Comparison of ENCODE assay signal across 1 cellular context in the genomic region with DNA sequence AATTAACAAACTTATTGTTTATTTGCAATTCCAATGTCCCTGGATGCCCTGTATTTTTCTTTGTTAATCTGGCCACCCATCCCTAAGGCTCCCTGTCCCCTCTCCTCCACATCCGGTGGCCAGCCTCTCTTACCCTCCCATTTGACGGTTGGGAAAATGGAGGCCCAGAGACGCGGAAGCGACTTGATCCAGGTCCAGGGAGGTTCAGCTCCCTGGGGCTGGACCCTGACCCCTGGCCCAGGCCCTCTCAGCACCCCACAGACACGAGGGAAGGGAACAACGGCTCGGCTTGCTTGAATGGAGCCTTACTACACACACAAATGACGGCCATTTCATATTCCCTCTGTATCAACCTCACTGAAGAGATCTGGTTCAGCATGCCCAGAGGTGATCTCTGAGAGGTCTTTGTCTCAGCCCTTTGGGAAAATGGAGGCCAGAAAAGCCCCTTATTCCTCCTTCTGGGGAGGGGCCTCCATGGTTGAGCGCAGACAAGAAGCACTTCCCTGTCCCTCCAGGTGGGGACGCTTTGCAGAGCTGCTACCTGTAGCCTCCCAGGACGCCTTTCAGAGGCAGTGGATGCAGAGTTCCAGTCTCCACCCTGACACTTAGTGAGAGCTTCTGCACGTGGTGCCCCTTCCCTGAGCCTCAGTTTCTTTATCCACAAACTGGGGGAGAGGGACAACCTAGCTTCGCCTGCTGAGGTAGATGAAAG.
TF ChIP-seq lines count a peak whose summit lies in the region.

No MANE protein-coding gene starts in this region.

TF ChIP-seq in HepG2, 621 proteins besides CTCF, POLR2A, EP300 and RAD21 (continued from another document):
- TF ChIP-seq, protein P1, sequence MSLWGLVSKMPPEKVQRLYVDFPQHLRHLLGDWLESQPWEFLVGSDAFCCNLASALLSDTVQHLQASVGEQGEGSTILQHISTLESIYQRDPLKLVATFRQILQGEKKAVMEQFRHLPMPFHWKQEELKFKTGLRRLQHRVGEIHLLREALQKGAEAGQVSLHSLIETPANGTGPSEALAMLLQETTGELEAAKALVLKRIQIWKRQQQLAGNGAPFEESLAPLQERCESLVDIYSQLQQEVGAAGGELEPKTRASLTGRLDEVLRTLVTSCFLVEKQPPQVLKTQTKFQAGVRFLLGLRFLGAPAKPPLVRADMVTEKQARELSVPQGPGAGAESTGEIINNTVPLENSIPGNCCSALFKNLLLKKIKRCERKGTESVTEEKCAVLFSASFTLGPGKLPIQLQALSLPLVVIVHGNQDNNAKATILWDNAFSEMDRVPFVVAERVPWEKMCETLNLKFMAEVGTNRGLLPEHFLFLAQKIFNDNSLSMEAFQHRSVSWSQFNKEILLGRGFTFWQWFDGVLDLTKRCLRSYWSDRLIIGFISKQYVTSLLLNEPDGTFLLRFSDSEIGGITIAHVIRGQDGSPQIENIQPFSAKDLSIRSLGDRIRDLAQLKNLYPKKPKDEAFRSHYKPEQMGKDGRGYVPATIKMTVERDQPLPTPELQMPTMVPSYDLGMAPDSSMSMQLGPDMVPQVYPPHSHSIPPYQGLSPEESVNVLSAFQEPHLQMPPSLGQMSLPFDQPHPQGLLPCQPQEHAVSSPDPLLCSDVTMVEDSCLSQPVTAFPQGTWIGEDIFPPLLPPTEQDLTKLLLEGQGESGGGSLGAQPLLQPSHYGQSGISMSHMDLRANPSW (CRISPR knock-in tag; IDR thresholded peaks at IDR 0.05; ENCODE audit: borderline replicate concordance): no peak
- TF ChIP-seq, protein P2, sequence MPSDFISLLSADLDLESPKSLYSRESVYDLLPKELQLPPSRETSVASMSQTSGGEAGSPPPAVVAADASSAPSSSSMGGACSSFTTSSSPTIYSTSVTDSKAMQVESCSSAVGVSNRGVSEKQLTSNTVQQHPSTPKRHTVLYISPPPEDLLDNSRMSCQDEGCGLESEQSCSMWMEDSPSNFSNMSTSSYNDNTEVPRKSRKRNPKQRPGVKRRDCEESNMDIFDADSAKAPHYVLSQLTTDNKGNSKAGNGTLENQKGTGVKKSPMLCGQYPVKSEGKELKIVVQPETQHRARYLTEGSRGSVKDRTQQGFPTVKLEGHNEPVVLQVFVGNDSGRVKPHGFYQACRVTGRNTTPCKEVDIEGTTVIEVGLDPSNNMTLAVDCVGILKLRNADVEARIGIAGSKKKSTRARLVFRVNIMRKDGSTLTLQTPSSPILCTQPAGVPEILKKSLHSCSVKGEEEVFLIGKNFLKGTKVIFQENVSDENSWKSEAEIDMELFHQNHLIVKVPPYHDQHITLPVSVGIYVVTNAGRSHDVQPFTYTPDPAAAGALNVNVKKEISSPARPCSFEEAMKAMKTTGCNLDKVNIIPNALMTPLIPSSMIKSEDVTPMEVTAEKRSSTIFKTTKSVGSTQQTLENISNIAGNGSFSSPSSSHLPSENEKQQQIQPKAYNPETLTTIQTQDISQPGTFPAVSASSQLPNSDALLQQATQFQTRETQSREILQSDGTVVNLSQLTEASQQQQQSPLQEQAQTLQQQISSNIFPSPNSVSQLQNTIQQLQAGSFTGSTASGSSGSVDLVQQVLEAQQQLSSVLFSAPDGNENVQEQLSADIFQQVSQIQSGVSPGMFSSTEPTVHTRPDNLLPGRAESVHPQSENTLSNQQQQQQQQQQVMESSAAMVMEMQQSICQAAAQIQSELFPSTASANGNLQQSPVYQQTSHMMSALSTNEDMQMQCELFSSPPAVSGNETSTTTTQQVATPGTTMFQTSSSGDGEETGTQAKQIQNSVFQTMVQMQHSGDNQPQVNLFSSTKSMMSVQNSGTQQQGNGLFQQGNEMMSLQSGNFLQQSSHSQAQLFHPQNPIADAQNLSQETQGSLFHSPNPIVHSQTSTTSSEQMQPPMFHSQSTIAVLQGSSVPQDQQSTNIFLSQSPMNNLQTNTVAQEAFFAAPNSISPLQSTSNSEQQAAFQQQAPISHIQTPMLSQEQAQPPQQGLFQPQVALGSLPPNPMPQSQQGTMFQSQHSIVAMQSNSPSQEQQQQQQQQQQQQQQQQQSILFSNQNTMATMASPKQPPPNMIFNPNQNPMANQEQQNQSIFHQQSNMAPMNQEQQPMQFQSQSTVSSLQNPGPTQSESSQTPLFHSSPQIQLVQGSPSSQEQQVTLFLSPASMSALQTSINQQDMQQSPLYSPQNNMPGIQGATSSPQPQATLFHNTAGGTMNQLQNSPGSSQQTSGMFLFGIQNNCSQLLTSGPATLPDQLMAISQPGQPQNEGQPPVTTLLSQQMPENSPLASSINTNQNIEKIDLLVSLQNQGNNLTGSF (CRISPR knock-in tag; IDR thresholded peaks at IDR 0.05): no peak
- no peak for TF ChIP-seq SOX6 (IDR thresholded peaks at IDR 0.05)
- no peak for TF ChIP-seq SOX6 (CRISPR knock-in tag; IDR thresholded peaks at IDR 0.05)
